1 cellular context compared by ENCODE assay signal in genomic region chr2:164642946-164643555, GRCh38.
TF ChIP-seq lines count a peak whose summit lies in the region.

No MANE protein-coding gene starts in this region.

TF ChIP-seq in HepG2, 621 proteins besides CTCF, POLR2A, EP300 and RAD21 (continued from another document):
- no peak for TF ChIP-seq ZNF646 (CRISPR knock-in tag; IDR thresholded peaks at IDR 0.05)
- TF ChIP-seq ZNF501 (CRISPR knock-in tag; IDR thresholded peaks at IDR 0.05), result no peak
- no peak for TF ChIP-seq THAP11 (CRISPR knock-in tag; IDR thresholded peaks at IDR 0.05)
- no peak for TF ChIP-seq MNT (IDR thresholded peaks at IDR 0.05)
- no peak for TF ChIP-seq NBN (conservative IDR thresholded peaks at IDR 0.05)
- TF ChIP-seq ZMYM3 (CRISPR knock-in tag; IDR thresholded peaks at IDR 0.05), result no peak
- no peak for TF ChIP-seq FOXO4 (CRISPR knock-in tag; conservative IDR thresholded peaks at IDR 0.05)
- no peak for TF ChIP-seq ZNF747 (CRISPR knock-in tag; IDR thresholded peaks at IDR 0.05; ENCODE audit: borderline replicate concordance)
- no peak for TF ChIP-seq ZFP36L1 (CRISPR knock-in tag; IDR thresholded peaks at IDR 0.05)
- no peak for TF ChIP-seq MIER2 (CRISPR knock-in tag; IDR thresholded peaks at IDR 0.05)
- no peak for TF ChIP-seq ZNF512 (CRISPR knock-in tag; IDR thresholded peaks at IDR 0.05)
